2 cellular contexts compared by ENCODE assay signal in the genomic region with DNA sequence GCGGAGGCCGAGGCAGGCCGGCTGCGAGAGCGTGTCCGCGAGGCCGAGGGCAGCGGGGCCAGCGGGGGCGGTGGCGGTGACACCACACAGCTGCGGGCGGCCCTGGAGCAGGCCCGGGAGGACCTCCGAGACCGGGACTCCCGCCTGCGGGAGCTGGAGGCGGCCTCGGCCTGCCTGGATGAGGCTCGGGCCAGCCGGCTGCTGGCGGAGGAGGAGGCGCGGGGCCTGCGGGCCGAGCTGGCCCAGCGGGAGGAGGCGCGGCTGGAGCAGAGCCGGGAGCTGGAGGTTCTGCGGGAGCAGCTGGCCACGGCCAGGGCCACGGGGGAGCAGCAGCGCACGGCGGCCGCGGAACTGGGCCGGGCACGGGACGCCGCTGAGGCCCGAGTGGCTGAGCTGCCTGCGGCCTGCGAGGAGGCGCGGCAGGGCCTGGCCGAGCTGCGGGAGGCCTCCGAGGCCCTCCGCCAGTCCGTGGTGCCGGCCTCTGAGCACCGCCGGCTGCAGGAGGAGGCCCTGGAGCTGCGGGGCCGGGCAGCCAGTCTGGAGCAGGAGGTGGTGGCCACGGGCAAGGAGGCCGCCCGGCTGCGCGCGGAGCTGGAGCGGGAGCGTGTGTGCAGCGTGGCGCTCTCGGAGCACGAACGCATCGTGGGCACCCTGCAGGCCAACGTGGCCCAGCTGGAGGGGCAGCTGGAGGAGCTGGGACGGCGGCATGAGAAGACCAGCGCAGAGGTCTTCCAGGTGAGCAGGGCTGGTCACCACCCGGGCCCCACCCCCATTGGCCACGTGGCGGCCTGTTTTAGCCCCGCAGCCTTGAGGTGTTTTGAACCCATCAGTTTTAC.
A peak's percentile ranks its signal among the peaks of the same experiment; 100 is the strongest.
TF ChIP-seq lines count a peak whose summit lies in the region.

No MANE protein-coding gene starts in this region.

TF ChIP-seq in K562, 482 proteins besides CTCF, POLR2A, EP300 and RAD21:
- TF ChIP-seq EHMT2 (IDR thresholded peaks at IDR 0.05) (no peak), POU5F1 (IDR thresholded peaks at IDR 0.05; ENCODE audit: borderline replicate concordance, low read depth, low read length, partially characterized antibody) (no peak)
- TF ChIP-seq, protein P1, sequence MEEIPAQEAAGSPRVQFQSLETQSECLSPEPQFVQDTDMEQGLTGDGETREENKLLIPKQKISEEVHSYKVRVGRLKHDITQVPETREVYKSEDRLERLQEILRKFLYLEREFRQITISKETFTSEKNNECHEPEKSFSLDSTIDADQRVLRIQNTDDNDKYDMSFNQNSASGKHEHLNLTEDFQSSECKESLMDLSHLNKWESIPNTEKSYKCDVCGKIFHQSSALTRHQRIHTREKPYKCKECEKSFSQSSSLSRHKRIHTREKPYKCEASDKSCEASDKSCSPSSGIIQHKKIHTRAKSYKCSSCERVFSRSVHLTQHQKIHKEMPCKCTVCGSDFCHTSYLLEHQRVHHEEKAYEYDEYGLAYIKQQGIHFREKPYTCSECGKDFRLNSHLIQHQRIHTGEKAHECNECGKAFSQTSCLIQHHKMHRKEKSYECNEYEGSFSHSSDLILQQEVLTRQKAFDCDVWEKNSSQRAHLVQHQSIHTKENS (CRISPR knock-in tag; IDR thresholded peaks at IDR 0.05) = no peak
- TF ChIP-seq, protein P2, sequence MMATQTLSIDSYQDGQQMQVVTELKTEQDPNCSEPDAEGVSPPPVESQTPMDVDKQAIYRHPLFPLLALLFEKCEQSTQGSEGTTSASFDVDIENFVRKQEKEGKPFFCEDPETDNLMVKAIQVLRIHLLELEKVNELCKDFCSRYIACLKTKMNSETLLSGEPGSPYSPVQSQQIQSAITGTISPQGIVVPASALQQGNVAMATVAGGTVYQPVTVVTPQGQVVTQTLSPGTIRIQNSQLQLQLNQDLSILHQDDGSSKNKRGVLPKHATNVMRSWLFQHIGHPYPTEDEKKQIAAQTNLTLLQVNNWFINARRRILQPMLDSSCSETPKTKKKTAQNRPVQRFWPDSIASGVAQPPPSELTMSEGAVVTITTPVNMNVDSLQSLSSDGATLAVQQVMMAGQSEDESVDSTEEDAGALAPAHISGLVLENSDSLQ (IDR thresholded peaks at IDR 0.05) = no peak
- TF ChIP-seq, protein P3, sequence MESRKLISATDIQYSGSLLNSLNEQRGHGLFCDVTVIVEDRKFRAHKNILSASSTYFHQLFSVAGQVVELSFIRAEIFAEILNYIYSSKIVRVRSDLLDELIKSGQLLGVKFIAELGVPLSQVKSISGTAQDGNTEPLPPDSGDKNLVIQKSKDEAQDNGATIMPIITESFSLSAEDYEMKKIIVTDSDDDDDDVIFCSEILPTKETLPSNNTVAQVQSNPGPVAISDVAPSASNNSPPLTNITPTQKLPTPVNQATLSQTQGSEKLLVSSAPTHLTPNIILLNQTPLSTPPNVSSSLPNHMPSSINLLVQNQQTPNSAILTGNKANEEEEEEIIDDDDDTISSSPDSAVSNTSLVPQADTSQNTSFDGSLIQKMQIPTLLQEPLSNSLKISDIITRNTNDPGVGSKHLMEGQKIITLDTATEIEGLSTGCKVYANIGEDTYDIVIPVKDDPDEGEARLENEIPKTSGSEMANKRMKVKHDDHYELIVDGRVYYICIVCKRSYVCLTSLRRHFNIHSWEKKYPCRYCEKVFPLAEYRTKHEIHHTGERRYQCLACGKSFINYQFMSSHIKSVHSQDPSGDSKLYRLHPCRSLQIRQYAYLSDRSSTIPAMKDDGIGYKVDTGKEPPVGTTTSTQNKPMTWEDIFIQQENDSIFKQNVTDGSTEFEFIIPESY (CRISPR knock-in tag; IDR thresholded peaks at IDR 0.05) = peak; percentile 72
- TF ChIP-seq, protein P4, sequence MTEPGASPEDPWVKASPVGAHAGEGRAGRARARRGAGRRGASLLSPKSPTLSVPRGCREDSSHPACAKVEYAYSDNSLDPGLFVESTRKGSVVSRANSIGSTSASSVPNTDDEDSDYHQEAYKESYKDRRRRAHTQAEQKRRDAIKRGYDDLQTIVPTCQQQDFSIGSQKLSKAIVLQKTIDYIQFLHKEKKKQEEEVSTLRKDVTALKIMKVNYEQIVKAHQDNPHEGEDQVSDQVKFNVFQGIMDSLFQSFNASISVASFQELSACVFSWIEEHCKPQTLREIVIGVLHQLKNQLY (CRISPR knock-in tag; conservative IDR thresholded peaks at IDR 0.05) = no peak
- TF ChIP-seq, protein P5, sequence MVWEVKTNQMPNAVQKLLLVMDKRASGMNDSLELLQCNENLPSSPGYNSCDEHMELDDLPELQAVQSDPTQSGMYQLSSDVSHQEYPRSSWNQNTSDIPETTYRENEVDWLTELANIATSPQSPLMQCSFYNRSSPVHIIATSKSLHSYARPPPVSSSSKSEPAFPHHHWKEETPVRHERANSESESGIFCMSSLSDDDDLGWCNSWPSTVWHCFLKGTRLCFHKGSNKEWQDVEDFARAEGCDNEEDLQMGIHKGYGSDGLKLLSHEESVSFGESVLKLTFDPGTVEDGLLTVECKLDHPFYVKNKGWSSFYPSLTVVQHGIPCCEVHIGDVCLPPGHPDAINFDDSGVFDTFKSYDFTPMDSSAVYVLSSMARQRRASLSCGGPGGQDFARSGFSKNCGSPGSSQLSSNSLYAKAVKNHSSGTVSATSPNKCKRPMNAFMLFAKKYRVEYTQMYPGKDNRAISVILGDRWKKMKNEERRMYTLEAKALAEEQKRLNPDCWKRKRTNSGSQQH (CRISPR knock-in tag; IDR thresholded peaks at IDR 0.05) = no peak

TF ChIP-seq in GM12891, 5 proteins besides CTCF, POLR2A, EP300 and RAD21:
- TF ChIP-seq POLR2AphosphoS5 (IDR thresholded peaks at IDR 0.05; ENCODE audit: low read depth, low read length) (no peak), POU2F2 (IDR thresholded peaks at IDR 0.05; ENCODE audit: low read depth, low read length) (no peak), TAF1 (IDR thresholded peaks at IDR 0.05; ENCODE audit: low read depth, low read length) (no peak), SPI1 (IDR thresholded peaks at IDR 0.05; ENCODE audit: low read depth, low read length) (no peak), PAX5 (IDR thresholded peaks at IDR 0.05; ENCODE audit: insufficient read depth, low read length, severe bottlenecking) (no peak)
